ENCODE assay signal across 19 cellular contexts in the genomic region with DNA sequence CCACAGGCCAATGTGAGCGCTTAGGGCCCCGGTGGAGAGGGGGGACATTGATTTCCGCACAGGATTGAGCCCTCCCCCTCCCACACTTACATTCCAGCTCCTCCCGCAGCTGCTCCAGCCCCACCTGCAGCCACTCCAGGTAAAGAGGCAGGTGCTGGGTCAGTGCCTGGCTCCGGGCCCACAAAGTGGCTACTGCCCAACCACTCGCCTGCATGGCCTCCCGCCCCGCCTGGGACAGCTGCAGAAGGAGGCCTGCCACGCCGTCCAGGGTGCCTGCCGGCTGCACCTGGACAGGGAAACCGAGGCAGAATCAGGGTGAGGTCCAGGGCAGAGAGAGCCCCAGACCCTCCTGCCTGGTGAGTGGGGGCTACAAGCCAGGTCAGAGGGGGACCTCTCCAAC. TPM values are rescaled to one million over a fixed set of nuclear protein-coding genes. Genes with fewer than 3 reads are reported as not detected.
DNase-seq lines count a peak whose midpoint lies in the region; ATAC-seq, FAIRE-seq and TF ChIP-seq lines count a peak whose summit lies in the region.
"Had no signal": no experiment of that assay in that cellular context is flagged by ENCODE, and none has a peak within 500 bp of the region (broad histone marks: within the 10 kb centered on the region; RNA-seq: fewer than 3 reads in every experiment).

No MANE protein-coding gene starts in this region.

- no peaks in the 10 kb centered on the region for H3K27me3 ChIP-seq in pancreas
- H3K27me3 ChIP-seq in brain microvascular endothelial cell (replicated peaks) = peaks cover 3% of the 10 kb centered on the region

- H3K27ac Mint-ChIP-seq in activated T-helper 2 cell treated with anti-CD3 and anti-CD28 coated beads, Interferon-gamma antibody, Interleukin-2, Interleukin-4, amounts not matched to agents 10 μg/mL and 5 μg/mL and 100 μg/mL, durations not matched to agents 14 hours and 24 hours and 36 hours = no peak overlapping the region
- H3K27ac Mint-ChIP-seq in natural killer cell treated with Interleukin-12 subunit alpha and Interleukin-12 subunit beta and Interleukin-15 and Interleukin-18, amount 100 ng/mL, for 72 hours = peak overlapping the region in 1 of 2 donors; percentile 67
- H3K27ac Mint-ChIP-seq: activated T-cell treated with anti-CD3 and anti-CD28 coated beads, Interleukin-2, amount 50 U/mL, for 24 hours had no signal

- TF ChIP-seq CTCF in pancreas (IDR thresholded peaks at IDR 0.05) (no peak), brain microvascular endothelial cell (IDR thresholded peaks at IDR 0.05; ENCODE audit: low read depth, low read length, missing control alignments) (no peak)

- H3K36me3 ChIP-seq in pancreas (no peaks in the 10 kb centered on the region), brain microvascular endothelial cell (replicated peaks) (no peaks in the 10 kb centered on the region)

- peak; percentile 7 for DNase-seq in GM12891 (ENCODE audit: insufficient read length, low spot score)
- DNase-seq in NCI-H2029 (lab: John Stamatoyannopoulos, UW) = peak; percentile 92
- DNase-seq in SW480 (ENCODE audit: low spot score) = peak; percentile 14
- DNase-seq in pancreas = peak; percentile 73 to 96 (median 86)
- no peak for DNase-seq in activated T-helper 2 cell treated with anti-CD3 and anti-CD28 coated beads, Interferon-gamma antibody, Interleukin-2, Interleukin-4, amounts not matched to agents 10 μg/mL and 5 μg/mL and 100 μg/mL, durations not matched to agents 14 hours and 24 hours and 36 hours (ENCODE audit: low spot score)
- no peak for DNase-seq in brain microvascular endothelial cell
- no peak for DNase-seq in natural killer cell treated with Interleukin-12 subunit alpha and Interleukin-12 subunit beta and Interleukin-15 and Interleukin-18, amount 100 ng/mL, for 72 hours (ENCODE audit: low spot score)
- DNase-seq: activated T-cell treated with anti-CD3 and anti-CD28 coated beads, Interleukin-2, amount 50 U/mL, for 24 hours; effector CD8-positive, alpha-beta T cell; NCI-H526 had no signal

- H3K27me3 Mint-ChIP-seq in activated T-helper 2 cell treated with anti-CD3 and anti-CD28 coated beads, Interferon-gamma antibody, Interleukin-2, Interleukin-4, amounts not matched to agents 10 μg/mL and 5 μg/mL and 100 μg/mL, durations not matched to agents 14 hours and 24 hours and 36 hours (ENCODE audit: low read depth) = no peaks in the 10 kb centered on the region
- H3K27me3 Mint-ChIP-seq in natural killer cell treated with Interleukin-12 subunit alpha and Interleukin-12 subunit beta and Interleukin-15 and Interleukin-18, amount 100 ng/mL, for 72 hours = no peaks in the 10 kb centered on the region
- H3K27me3 Mint-ChIP-seq: activated T-cell treated with anti-CD3 and anti-CD28 coated beads, Interleukin-2, amount 50 U/mL, for 24 hours had no signal

- in situ Hi-C loops in brain microvascular endothelial cell (cut with HindIII; ENCODE audit: low pct_ligation_motif_present, low sequenced_read_pairs) = no loop called here

- H3K36me3 Mint-ChIP-seq in activated T-helper 2 cell treated with anti-CD3 and anti-CD28 coated beads, Interferon-gamma antibody, Interleukin-2, Interleukin-4, amounts not matched to agents 10 μg/mL and 5 μg/mL and 100 μg/mL, durations not matched to agents 14 hours and 24 hours and 36 hours (ENCODE audit: low read depth) = no peaks in the 10 kb centered on the region
- no peaks in the 10 kb centered on the region for H3K36me3 Mint-ChIP-seq in natural killer cell treated with Interleukin-12 subunit alpha and Interleukin-12 subunit beta and Interleukin-15 and Interleukin-18, amount 100 ng/mL, for 72 hours

- no peaks in the 10 kb centered on the region for H3K9me3 ChIP-seq in pancreas

- peaks cover 0 to 7% (median 5%) of the 10 kb centered on the region in 3 donors for H3K4me1 ChIP-seq in pancreas

- no peak overlapping the region for H3K4me3 Mint-ChIP-seq in activated T-helper 2 cell treated with anti-CD3 and anti-CD28 coated beads, Interferon-gamma antibody, Interleukin-2, Interleukin-4, amounts not matched to agents 10 μg/mL and 5 μg/mL and 100 μg/mL, durations not matched to agents 14 hours and 24 hours and 36 hours (ENCODE audit: low read depth)
- no peak overlapping the region for H3K4me3 Mint-ChIP-seq in natural killer cell treated with Interleukin-12 subunit alpha and Interleukin-12 subunit beta and Interleukin-15 and Interleukin-18, amount 100 ng/mL, for 72 hours
- H3K4me3 Mint-ChIP-seq: activated T-cell treated with anti-CD3 and anti-CD28 coated beads, Interleukin-2, amount 50 U/mL, for 24 hours had no signal

- no peak for TF ChIP-seq POLR2A in GM12891 (IDR thresholded peaks at IDR 0.05; ENCODE audit: low read depth, low read length)

- peak overlapping the region in 3 of 4 donors; percentile 13 to 28 (median 16) for H3K27ac ChIP-seq in pancreas
- H3K27ac ChIP-seq in brain microvascular endothelial cell = no peak overlapping the region
- H3K27ac ChIP-seq: C4-2B, SK-N-MC, skin epidermis had no signal

- H3K4me3 ChIP-seq in pancreas = no peak overlapping the region
- no peak overlapping the region for H3K4me3 ChIP-seq in brain microvascular endothelial cell (ENCODE audit: low read depth, low read length)
- H3K4me3 ChIP-seq: SK-N-MC, skin epidermis had no signal

- ATAC-seq in pancreas = peak; percentile 84 to 90 (median 87)
- ATAC-seq in natural killer cell treated with Interleukin-12 subunit alpha and Interleukin-12 subunit beta and Interleukin-15 and Interleukin-18, amount 100 ng/mL, for 72 hours = no peak
- no peak for ATAC-seq in HG02678 (IDR thresholded peaks at IDR 0.05; ENCODE audit: unreplicated experiment)
- ATAC-seq: activated CD4-positive, CD25-positive, alpha-beta regulatory T cell treated with anti-CD3 and anti-CD28 coated beads, Interleukin-2, amount 50 U/mL, for 24 hours had no signal

- intact Hi-C loops in pancreas (cut with DNase I) = loop anchor here in 2 of 3 donors (10.0 kb wide), 3 partner anchors 253 to 403 kb away; a partner anchor contains a TSS
- intact Hi-C loops in activated T-helper 2 cell treated with anti-CD3 and anti-CD28 coated beads, Interferon-gamma antibody, Interleukin-2, Interleukin-4, amounts not matched to agents 10 μg/mL and 5 μg/mL and 100 μg/mL, durations not matched to agents 14 hours and 24 hours and 36 hours (cut with micrococcal nuclease) = no loop called here

- no peaks in the 10 kb centered on the region for H3K9me3 Mint-ChIP-seq in activated T-helper 2 cell treated with anti-CD3 and anti-CD28 coated beads, Interferon-gamma antibody, Interleukin-2, Interleukin-4, amounts not matched to agents 10 μg/mL and 5 μg/mL and 100 μg/mL, durations not matched to agents 14 hours and 24 hours and 36 hours
- H3K9me3 Mint-ChIP-seq in natural killer cell treated with Interleukin-12 subunit alpha and Interleukin-12 subunit beta and Interleukin-15 and Interleukin-18, amount 100 ng/mL, for 72 hours = no peaks in the 10 kb centered on the region
- H3K9me3 Mint-ChIP-seq: activated T-cell treated with anti-CD3 and anti-CD28 coated beads, Interleukin-2, amount 50 U/mL, for 24 hours; nephron progenitor cell had no signal

- WGBS in pancreas, 2 donors = 9 to 10% methylated on average over 11 to 12 of the region's 12 CpGs

- H3K4me1 Mint-ChIP-seq in activated T-helper 2 cell treated with anti-CD3 and anti-CD28 coated beads, Interferon-gamma antibody, Interleukin-2, Interleukin-4, amounts not matched to agents 10 μg/mL and 5 μg/mL and 100 μg/mL, durations not matched to agents 14 hours and 24 hours and 36 hours (ENCODE audit: low read depth) = peaks cover 5% of the 10 kb centered on the region
- peaks cover 0 to 3% of the 10 kb centered on the region in 2 donors for H3K4me1 Mint-ChIP-seq in natural killer cell treated with Interleukin-12 subunit alpha and Interleukin-12 subunit beta and Interleukin-15 and Interleukin-18, amount 100 ng/mL, for 72 hours (ENCODE audit: low read depth in 2 of 2)

- FAIRE-seq in GM12891 (lab: Jason Lieb, UNC) (no peak), pancreas (lab: Jason Lieb, UNC) (no peak)
- FAIRE-seq: astrocyte, frontal cortex, keratinocyte had no signal

TF ChIP-seq in GM12891, 5 proteins besides CTCF, POLR2A, EP300 and RAD21:
- TF ChIP-seq TAF1 (IDR thresholded peaks at IDR 0.05; ENCODE audit: low read depth, low read length) = no peak
- no peak for TF ChIP-seq SPI1 (IDR thresholded peaks at IDR 0.05; ENCODE audit: low read depth, low read length)
- no peak for TF ChIP-seq POU2F2 (IDR thresholded peaks at IDR 0.05; ENCODE audit: low read depth, low read length)
- no peak for TF ChIP-seq POLR2AphosphoS5 (IDR thresholded peaks at IDR 0.05; ENCODE audit: low read depth, low read length)
- no peak for TF ChIP-seq PAX5 (IDR thresholded peaks at IDR 0.05; ENCODE audit: insufficient read depth, low read length, severe bottlenecking)

RNA-seq across cellular contexts. Expression of a gene that starts 46.3 kb away (rescaled TPM):
- 39.3 TPM for polyA plus RNA-seq in GM12891 (2012; ENCODE audit: low read depth, missing spikeins)
- total RNA-seq in pancreas = 1 to 10 TPM in 4 of 6 donors, under 1 TPM in 2; 0.35 to 3.2 (median 1.2) TPM
- 1 to 10 TPM in 1 of 2 donors, under 1 TPM in 1; 0.65 to 1.5 TPM for polyA plus RNA-seq in pancreas
- 65.2 and 67.4 TPM in 2 replicates for total RNA-seq in activated T-helper 2 cell treated with anti-CD3 and anti-CD28 coated beads, Interferon-gamma antibody, Interleukin-2, Interleukin-4, amounts not matched to agents 10 μg/mL and 5 μg/mL and 100 μg/mL, durations not matched to agents 14 hours and 24 hours and 36 hours
- total RNA-seq in natural killer cell treated with Interleukin-12 subunit alpha and Interleukin-12 subunit beta and Interleukin-15 and Interleukin-18, amount 100 ng/mL, for 72 hours = 10 to 100 TPM; 11.6 to 15.2 TPM

Comparison
In these comparisons a context has a peak if more than half of its experiments do, and no peak if none do; other contexts are left out.
1. DNase-seq: peak in GM12891 (single experiment), NCI-H2029 (single experiment), SW480 (single experiment) and pancreas (6 of 6); none in activated T-helper 2 cell treated with anti-CD3 and anti-CD28 coated beads, Interferon-gamma antibody, Interleukin-2, Interleukin-4, amounts not matched to agents 10 μg/mL and 5 μg/mL and 100 μg/mL, durations not matched to agents 14 hours and 24 hours and 36 hours (single experiment), brain microvascular endothelial cell (single experiment) and natural killer cell treated with Interleukin-12 subunit alpha and Interleukin-12 subunit beta and Interleukin-15 and Interleukin-18, amount 100 ng/mL, for 72 hours (single experiment).
2. ATAC-seq: peak in pancreas (4 of 4); none in natural killer cell treated with Interleukin-12 subunit alpha and Interleukin-12 subunit beta and Interleukin-15 and Interleukin-18, amount 100 ng/mL, for 72 hours (0 of 2) and HG02678 (single experiment).